19 cellular contexts compared by ENCODE assay signal in the genomic region with DNA sequence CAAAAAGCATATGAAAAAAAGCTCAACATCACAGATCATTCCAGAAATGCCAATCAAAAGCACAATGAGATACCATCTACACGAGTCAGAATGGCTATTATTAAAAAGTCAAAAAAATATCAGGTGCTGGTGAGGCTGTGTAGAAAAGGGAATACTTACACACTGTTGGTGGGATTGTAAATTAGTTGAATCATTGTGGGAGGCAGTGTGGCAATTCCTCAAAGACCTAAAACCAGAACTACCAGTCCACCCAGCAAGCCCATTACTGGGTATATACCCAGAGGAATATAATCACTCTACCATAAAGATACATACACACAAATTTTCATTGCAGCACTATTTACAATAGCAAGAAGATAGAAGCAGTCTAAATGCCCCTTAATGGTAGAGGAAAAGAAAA.
DNase-seq lines count a peak whose midpoint lies in the region; ATAC-seq, FAIRE-seq and TF ChIP-seq lines count a peak whose summit lies in the region.
"Had no signal": no experiment of that assay in that cellular context is flagged by ENCODE, and none has a peak within 500 bp of the region (broad histone marks: within the 10 kb centered on the region; RNA-seq: fewer than 3 reads in every experiment).

No MANE protein-coding gene starts in this region.

- ATAC-seq in PC-3 (peak; percentile 47), HG03039 (IDR thresholded peaks at IDR 0.05; ENCODE audit: unreplicated experiment) (no peak)
- no peak for ATAC-seq in effector memory CD8-positive, alpha-beta T cell (replicated peaks)

- no peak overlapping the region for H3K27ac Mint-ChIP-seq in effector memory CD8-positive, alpha-beta T cell
- H3K27ac Mint-ChIP-seq: CD4-positive, CD25-positive, alpha-beta regulatory T cell; CD8-positive, alpha-beta memory T cell had no signal

- H3K27ac ChIP-seq in PC-3 (ENCODE audit: low read length) = no peak overlapping the region
- H3K27ac ChIP-seq: GM23248, HL-60 had no signal

- no peaks in the 10 kb centered on the region for H3K9me3 ChIP-seq in PC-3 (ENCODE audit: low read length)
- H3K9me3 ChIP-seq: BE2C, HAP-1 had no signal

- H3K27me3 ChIP-seq in PC-3 (ENCODE audit: low read length) = no peaks in the 10 kb centered on the region

- H3K9ac ChIP-seq in PC-3 (ENCODE audit: low read length) = no peak overlapping the region
- H3K9ac ChIP-seq: GM23248 had no signal

- no peaks in the 10 kb centered on the region for H4K20me1 ChIP-seq in PC-3 (ENCODE audit: low read length)

- CTCF ChIA-PET in PC-3 (lab: Charles Lee) = no interaction called here

- POLR2A ChIA-PET in PC-3 (lab: Charles Lee; ENCODE audit: unreplicated experiment) = no interaction called here

- peaks cover 16% of the 10 kb centered on the region for H3K4me1 ChIP-seq in PC-3 (ENCODE audit: insufficient read depth, low read length)
- H3K4me1 ChIP-seq: BE2C, HAP-1 had no signal

- H3K27me3 Mint-ChIP-seq in effector memory CD8-positive, alpha-beta T cell = no peaks in the 10 kb centered on the region
- H3K27me3 Mint-ChIP-seq: CD4-positive, CD25-positive, alpha-beta regulatory T cell; CD8-positive, alpha-beta memory T cell had no signal

- H3K4me3 ChIP-seq in PC-3 (ENCODE audit: low read length) = no peak overlapping the region
- H3K4me3 ChIP-seq in choroid plexus epithelial cell (ENCODE audit: low read depth, low read length) = no peak overlapping the region
- H3K4me3 ChIP-seq: GM23248, HAP-1 had no signal

- H3F3A ChIP-seq in PC-3 (ENCODE audit: low read length, unreplicated experiment) = no peaks in the 10 kb centered on the region

- no TSS peak for BruUV-seq in PC-3 (replicated peaks; lab: Mats Ljungman, UMichigan)

- no peak for TF ChIP-seq CTCF in PC-3 (conservative IDR thresholded peaks at IDR 0.05; ENCODE audit: low read depth, low read length)
- TF ChIP-seq CTCF in choroid plexus epithelial cell (conservative IDR thresholded peaks at IDR 0.05; ENCODE audit: low read depth, low read length) = no peak
- no peak for TF ChIP-seq CTCF in D721Med (IDR thresholded peaks at IDR 0.05; ENCODE audit: insufficient read depth, missing control alignments)

- no peak for FAIRE-seq in D721Med (lab: Jason Lieb, UNC)
- FAIRE-seq: A204.1, GM12892, GM18507 had no signal

- no peak overlapping the region for H3K4me2 ChIP-seq in PC-3 (ENCODE audit: low read length)

- no peak overlapping the region for H2AFZ ChIP-seq in PC-3 (ENCODE audit: low read length)
- H2AFZ ChIP-seq: GM23248 had no signal

- DNase-seq in PC-3 = peak; percentile 62
- DNase-seq in choroid plexus epithelial cell (ENCODE audit: low read depth) = peak; percentile 2
- peak; percentile 2 for DNase-seq in kidney tubule cell (ENCODE audit: low spot score)
- DNase-seq in effector memory CD8-positive, alpha-beta T cell = no peak
- DNase-seq in D721Med (ENCODE audit: insufficient read length, low spot score) = no peak
- DNase-seq: ACHN; BE2C; C1 segment of cervical spinal cord; CD4-positive, CD25-positive, alpha-beta regulatory T cell; CD8-positive, alpha-beta memory T cell; COR-L47; GDM1; GM23248 had no signal

- intact Hi-C loops in PC-3 (cut with micrococcal nuclease) = loop anchor here (10.0 kb wide), 1 partner anchor 142 kb away; no protein-coding TSS in a partner anchor

- no peaks in the 10 kb centered on the region for H3K79me2 ChIP-seq in PC-3 (ENCODE audit: low read length)

- no peaks in the 10 kb centered on the region for H3K9me2 ChIP-seq in PC-3 (replicated peaks; ENCODE audit: low read length)

- no peaks in the 10 kb centered on the region for H3K4me1 Mint-ChIP-seq in effector memory CD8-positive, alpha-beta T cell (ENCODE audit: low read depth in 2 of 2)
- H3K4me1 Mint-ChIP-seq: CD4-positive, CD25-positive, alpha-beta regulatory T cell; CD8-positive, alpha-beta memory T cell had no signal

- H3K9me3 Mint-ChIP-seq in effector memory CD8-positive, alpha-beta T cell = no peaks in the 10 kb centered on the region

- H3K36me3 ChIP-seq in PC-3 (ENCODE audit: low read depth, low read length) = no peaks in the 10 kb centered on the region
- H3K36me3 ChIP-seq: BE2C, HAP-1 had no signal

- H3K4me3 Mint-ChIP-seq in effector memory CD8-positive, alpha-beta T cell = no peak overlapping the region
- H3K4me3 Mint-ChIP-seq: CD4-positive, CD25-positive, alpha-beta regulatory T cell; CD8-positive, alpha-beta memory T cell had no signal

- no peaks in the 10 kb centered on the region for H3K36me3 Mint-ChIP-seq in effector memory CD8-positive, alpha-beta T cell (ENCODE audit: insufficient read depth)
- H3K36me3 Mint-ChIP-seq: CD4-positive, CD25-positive, alpha-beta regulatory T cell; CD8-positive, alpha-beta memory T cell had no signal

Comparison
In these comparisons a context has a peak if more than half of its experiments do, and no peak if none do; other contexts are left out.
1. DNase-seq: peak in PC-3 (single experiment), choroid plexus epithelial cell (single experiment) and kidney tubule cell (single experiment); none in effector memory CD8-positive, alpha-beta T cell (0 of 3) and D721Med (single experiment).